10 cellular contexts compared by ENCODE assay signal in the genomic region with DNA sequence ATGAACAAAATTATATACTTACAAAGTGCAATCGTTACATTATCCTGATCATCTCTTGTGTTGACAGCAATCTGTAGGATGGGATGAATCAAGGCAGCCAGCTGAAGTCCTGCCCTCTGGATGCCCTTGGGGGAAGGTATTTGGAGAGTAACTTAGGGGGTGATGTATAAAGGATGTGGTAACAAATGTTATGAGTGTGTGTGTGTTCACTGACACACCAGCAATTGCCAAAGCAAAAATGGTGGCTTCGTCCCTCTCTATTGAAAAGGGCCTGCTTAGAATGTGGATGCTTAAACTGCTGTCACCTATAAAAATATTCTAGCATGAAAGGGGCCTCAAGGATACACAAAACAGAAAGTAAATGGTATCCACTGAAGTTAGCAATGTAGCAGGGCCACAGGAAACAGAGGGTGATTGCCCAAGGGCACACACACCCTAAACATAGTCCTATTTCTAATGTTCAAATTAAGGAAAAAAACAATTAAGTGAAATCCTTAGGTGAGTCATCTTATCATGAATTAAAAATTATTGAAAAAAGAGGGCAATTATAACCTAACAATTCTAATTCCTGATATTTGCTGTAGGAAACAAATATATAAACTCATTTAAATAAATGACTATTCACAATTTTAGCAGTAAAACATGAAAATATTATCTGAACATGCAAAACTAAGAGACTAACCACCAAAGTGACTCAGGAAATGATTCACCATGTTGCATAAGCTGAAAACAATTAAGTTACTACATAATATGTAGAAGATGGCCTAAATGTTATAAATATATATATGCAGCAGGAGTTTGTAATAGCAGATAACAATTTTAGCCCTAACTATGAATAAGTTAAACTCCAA. TPM values are rescaled to one million over a fixed set of nuclear protein-coding genes. Genes with fewer than 3 reads are reported as not detected.
DNase-seq lines count a peak whose midpoint lies in the region; ATAC-seq, FAIRE-seq and TF ChIP-seq lines count a peak whose summit lies in the region.
"Had no signal": no experiment of that assay in that cellular context is flagged by ENCODE, and none has a peak within 500 bp of the region (broad histone marks: within the 10 kb centered on the region; RNA-seq: fewer than 3 reads in every experiment).

No MANE protein-coding gene starts in this region.

- H3K9ac ChIP-seq in mammary epithelial cell (ENCODE audit: insufficient read depth, low read length) = peak overlapping the region; percentile 47

- no peaks in the 10 kb centered on the region for H3K27me3 ChIP-seq in mammary epithelial cell (ENCODE audit: insufficient read depth, low read length)
- H3K27me3 ChIP-seq in osteoblast (ENCODE audit: insufficient read depth, low read length) = no peaks in the 10 kb centered on the region
- H3K27me3 ChIP-seq in pancreas = no peaks in the 10 kb centered on the region

- ATAC-seq in GM21576 (IDR thresholded peaks at IDR 0.05; ENCODE audit: unreplicated experiment) (no peak), pancreas (no peak), HG02571 (IDR thresholded peaks at IDR 0.05; ENCODE audit: unreplicated experiment) (no peak)

- TF ChIP-seq CTCF in mammary epithelial cell (conservative IDR thresholded peaks at IDR 0.05 in 1 of 2, IDR thresholded peaks at IDR 0.05 in 1 of 2; ENCODE audit: extremely low read depth in 1 of 2, insufficient read depth in 1 of 2, low read depth in 1 of 2, low read length in 2 of 2) (no peak), osteoblast (IDR thresholded peaks at IDR 0.05; ENCODE audit: extremely low read depth, low read depth, low read length) (no peak), pancreas (IDR thresholded peaks at IDR 0.05) (no peak)

- H3K36me3 ChIP-seq in mammary epithelial cell (ENCODE audit: insufficient read depth, low read length) (no peaks in the 10 kb centered on the region), osteoblast (ENCODE audit: insufficient read depth, low read length) (no peaks in the 10 kb centered on the region), pancreas (no peaks in the 10 kb centered on the region)

- no peak for FAIRE-seq in pancreas (lab: Jason Lieb, UNC)

- TSS peak; percentile 82 for BruUV-seq in mammary epithelial cell (replicated peaks; lab: Mats Ljungman, UMichigan)

- H3K27ac ChIP-seq in mammary epithelial cell (ENCODE audit: insufficient read depth, low read depth, low read length) (peak overlapping the region; percentile 89), osteoblast (ENCODE audit: low read depth, low read length) (peak overlapping the region; percentile 70), pancreas (no peak overlapping the region)

- peak overlapping the region; percentile 81 for H3K4me2 ChIP-seq in mammary epithelial cell (ENCODE audit: insufficient read depth, low read depth, low read length)
- H3K4me2 ChIP-seq in osteoblast (ENCODE audit: insufficient read depth, low read length) = peak overlapping the region; percentile 56

- dilution Hi-C loops in mammary epithelial cell (cut with HindIII; ENCODE audit: low sequenced_read_pairs) = no loop called here

- H3K9me3 ChIP-seq in mammary epithelial cell (replicated peaks; ENCODE audit: insufficient read depth, low read length) = no peaks in the 10 kb centered on the region
- no peaks in the 10 kb centered on the region for H3K9me3 ChIP-seq in osteoblast (ENCODE audit: low read depth, low read length)
- no peaks in the 10 kb centered on the region for H3K9me3 ChIP-seq in pancreas

- H3K79me2 ChIP-seq in mammary epithelial cell (ENCODE audit: insufficient read depth, low read length) = no peaks in the 10 kb centered on the region
- H3K79me2 ChIP-seq in osteoblast (ENCODE audit: insufficient read depth, low read length) = no peaks in the 10 kb centered on the region

- intact Hi-C loops in mammary epithelial cell (cut with micrococcal nuclease) (loop anchor here (2.0 kb wide), 1 partner anchor 41 kb away; no protein-coding TSS in a partner anchor), pancreas (cut with DNase I) (no loop called here)

- DNase-seq in GM03348 (ENCODE audit: low spot score) (peak; percentile 62), OCI-M1 (lab: John Stamatoyannopoulos, UW) (peak; percentile 40), mammary epithelial cell (peak; percentile 79), osteoblast (ENCODE audit: insufficient read length, low spot score, missing footprints) (peak; percentile 70), hypothalamus (lab: John Stamatoyannopoulos, UW) (no peak), pancreas (no peak)
- DNase-seq: left cardiac atrium; stimulated activated CD4-positive, alpha-beta T cell treated with anti-CD3 and anti-CD28 coated beads, Interleukin-2, amount 100 ng/mL, for 48 hours had no signal

- CTCF ChIA-PET in mammary epithelial cell (lab: Charles Lee; ENCODE audit: low non-redundant PET) = interaction anchor here (0.6 kb wide), 2 partner anchors 40 to 91 kb away, joined by 3 read pairs; no protein-coding TSS in a partner anchor

- 7% methylated on average over 2 of the region's 2 CpGs for WGBS in mammary epithelial cell (ENCODE audit: low coverage, missing lambda C conversion rate)
- 66 to 70% methylated on average over 2 of the region's 2 CpGs for WGBS in pancreas, 2 donors

- in situ Hi-C loops in mammary epithelial cell (cut with MboI; ENCODE audit: low sequenced_read_pairs in 2 of 2) = loop anchor here in 1 of 2 donors (25.0 kb wide), 1 partner anchor 904 kb away; the partner anchor contains the start of gene CD1D

- H3K4me1 ChIP-seq in mammary epithelial cell (ENCODE audit: insufficient read depth, low read length) = peaks cover 57% of the 10 kb centered on the region
- peaks cover 47% of the 10 kb centered on the region for H3K4me1 ChIP-seq in osteoblast (ENCODE audit: insufficient read depth, low read length)
- no peaks in the 10 kb centered on the region for H3K4me1 ChIP-seq in pancreas

- H3K4me3 ChIP-seq in mammary epithelial cell (replicated peaks in 1 of 3; ENCODE audit: insufficient read depth in 1 of 3, low read depth in 2 of 3, low read length in 3 of 3) (peak overlapping the region in 2 of 3 experiments; percentile 3 to 20), osteoblast (ENCODE audit: insufficient read depth, low read length) (peak overlapping the region; percentile 14), pancreas (no peak overlapping the region)

- no peaks in the 10 kb centered on the region for H4K20me1 ChIP-seq in mammary epithelial cell (ENCODE audit: insufficient read depth, low read length)
- no peaks in the 10 kb centered on the region for H4K20me1 ChIP-seq in osteoblast (ENCODE audit: insufficient read depth, low read length)

- H2AFZ ChIP-seq in mammary epithelial cell (ENCODE audit: low read depth, low read length) (peak overlapping the region; percentile 85), osteoblast (ENCODE audit: low read length) (peak overlapping the region; percentile 11)

RNA-seq across cellular contexts. Expression of gene AIM2, which starts 15.2 kb away (rescaled TPM):
- total RNA-seq in mammary epithelial cell (under 1 TPM in 1 of 2 donors, not detected in 1; 0.17 TPM), osteoblast (0.59 and 0.72 TPM in 2 replicates), pancreas (under 1 TPM in 3 of 6 donors, not detected in 3; 0.29 to 0.47 (median 0.37) TPM)
- polyA plus RNA-seq in mammary epithelial cell (0.08 TPM), pancreas (under 1 TPM; 0.07 to 0.11 TPM)
- polyA minus RNA-seq in mammary epithelial cell = not detected

Comparison
In these comparisons a context has a peak if more than half of its experiments do, and no peak if none do; other contexts are left out.
1. DNase-seq: peak in GM03348 (single experiment), OCI-M1 (single experiment), mammary epithelial cell (single experiment) and osteoblast (single experiment); none in hypothalamus (0 of 51) and pancreas (0 of 6).
2. H3K27ac ChIP-seq: peak in mammary epithelial cell (single experiment) and osteoblast (single experiment); none in pancreas (0 of 4).
3. H3K4me3 ChIP-seq: peak in mammary epithelial cell (2 of 3) and osteoblast (single experiment); none in pancreas (0 of 4).